Comparison of ENCODE assay signal across 18 cellular contexts in the genomic region with DNA sequence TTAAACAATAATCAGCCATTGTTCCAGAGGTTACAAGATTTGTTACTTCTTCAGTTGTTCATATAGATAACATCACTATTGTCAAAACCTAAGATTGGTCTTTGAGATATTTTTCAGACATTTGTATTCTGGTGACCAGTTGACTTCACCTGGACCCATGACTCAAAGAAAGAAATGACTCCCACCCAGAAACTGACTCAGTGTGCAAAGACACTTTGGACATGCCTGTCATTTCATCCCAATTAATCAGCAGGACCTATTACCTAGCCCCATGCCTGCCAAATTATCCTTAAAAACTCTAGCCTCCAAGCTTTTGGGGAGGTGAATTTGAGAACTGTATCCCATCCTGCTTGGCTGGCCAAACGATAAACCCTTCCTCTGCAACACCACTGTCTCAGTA. TPM values are rescaled to one million over a fixed set of nuclear protein-coding genes. Genes with fewer than 3 reads are reported as not detected.
DNase-seq lines count a peak whose midpoint lies in the region; ATAC-seq and TF ChIP-seq lines count a peak whose summit lies in the region.
"Had no signal": no experiment of that assay in that cellular context is flagged by ENCODE, and none has a peak within 500 bp of the region (broad histone marks: within the 10 kb centered on the region; RNA-seq: fewer than 3 reads in every experiment).

No MANE protein-coding gene starts in this region.

- no peak overlapping the region for H2BK5ac ChIP-seq in trophoblast cell (ENCODE audit: low read depth, low read length, poor library complexity)
- no peak overlapping the region for H2BK5ac ChIP-seq in mesenchymal stem cell (ENCODE audit: low read depth, low read length, poor library complexity, severe bottlenecking)

- no peak overlapping the region for H4K8ac ChIP-seq in trophoblast cell (ENCODE audit: low read depth, low read length)
- no peak overlapping the region for H4K8ac ChIP-seq in mesenchymal stem cell (ENCODE audit: low read length)

- CTCF ChIA-PET in PC-3 (lab: Charles Lee), result no interaction called here

- no TSS peak for BruUV-seq in PC-3 (replicated peaks; lab: Mats Ljungman, UMichigan)

- no peak overlapping the region for H3K4me2 ChIP-seq in GM23248 (ENCODE audit: unreplicated experiment)
- H3K4me2 ChIP-seq in PC-3 (ENCODE audit: low read length), result no peak overlapping the region
- H3K4me2 ChIP-seq in trophoblast cell (ENCODE audit: low read length), result no peak overlapping the region
- H3K4me2 ChIP-seq in mesenchymal stem cell (ENCODE audit: low read length, poor library complexity, severe bottlenecking), result no peak overlapping the region

- H3K9me2 ChIP-seq in GM23248 (ENCODE audit: insufficient read depth) (no peaks in the 10 kb centered on the region), PC-3 (replicated peaks; ENCODE audit: low read length) (no peaks in the 10 kb centered on the region)

- intact Hi-C loops in PC-3 (cut with micrococcal nuclease), result no loop called here

- H2AK5ac ChIP-seq in trophoblast cell (ENCODE audit: low read length), result no peak overlapping the region
- no peak overlapping the region for H2AK5ac ChIP-seq in mesenchymal stem cell (ENCODE audit: low read length, severe bottlenecking)

- H3K4ac ChIP-seq in trophoblast cell (ENCODE audit: low read depth, low read length), result no peak overlapping the region
- H3K4ac ChIP-seq in mesenchymal stem cell (ENCODE audit: low read depth in 1 of 2, low read length in 2 of 2), result no peak overlapping the region

- POLR2A ChIA-PET in PC-3 (lab: Charles Lee; ENCODE audit: unreplicated experiment), result no interaction called here

- ATAC-seq in PC-3, result no peak

- H3K36me3 ChIP-seq in GM23248 (ENCODE audit: low read depth) (no peaks in the 10 kb centered on the region), PC-3 (ENCODE audit: low read depth, low read length) (no peaks in the 10 kb centered on the region), trophoblast cell (ENCODE audit: control insufficient read depth in 1 of 2, insufficient read depth in 2 of 2, low read length in 2 of 2) (no peaks in the 10 kb centered on the region), mesenchymal stem cell (ENCODE audit: control insufficient read depth in 1 of 2, insufficient read depth in 2 of 2, low read depth in 1 of 2, low read length in 2 of 2) (no peaks in the 10 kb centered on the region)

- DNase-seq in GM23248, result peak; percentile 32
- DNase-seq in PC-3, result peak; percentile 60
- DNase-seq in epithelial cell of esophagus (ENCODE audit: low read depth), result peak; percentile 18
- peak; percentile 54 to 63 for DNase-seq in trophoblast cell
- no peak for DNase-seq in mesenchymal stem cell
- no peak for DNase-seq in superior temporal gyrus (ENCODE audit: extremely low spot score)
- DNase-seq: C1 segment of cervical spinal cord; Calu3; CD4-positive, alpha-beta memory T cell; COR-L47; DMS53; DMS79 treated with DMSO at 0.1 percent for 48 hours; GF-D8; H7; HCEC 1CT had no signal

- H3F3A ChIP-seq in GM23248 (ENCODE audit: insufficient read depth) (no peaks in the 10 kb centered on the region), PC-3 (ENCODE audit: low read length, unreplicated experiment) (no peaks in the 10 kb centered on the region)

- no peaks in the 10 kb centered on the region for H3K79me2 ChIP-seq in GM23248 (ENCODE audit: insufficient read depth)
- no peaks in the 10 kb centered on the region for H3K79me2 ChIP-seq in PC-3 (ENCODE audit: low read length)
- no peaks in the 10 kb centered on the region for H3K79me2 ChIP-seq in trophoblast cell (ENCODE audit: control insufficient read depth, insufficient read depth, low read length, poor library complexity)

- H4K20me1 ChIP-seq in GM23248 (ENCODE audit: insufficient read depth), result no peaks in the 10 kb centered on the region
- no peaks in the 10 kb centered on the region for H4K20me1 ChIP-seq in PC-3 (ENCODE audit: low read length)

- H2BK12ac ChIP-seq in trophoblast cell (ENCODE audit: low read length) (no peak overlapping the region), mesenchymal stem cell (ENCODE audit: low read length in 2 of 2) (no peak overlapping the region)

- H3K4me3 ChIP-seq in GM23248, result no peak overlapping the region
- no peak overlapping the region for H3K4me3 ChIP-seq in PC-3 (ENCODE audit: low read length)
- H3K4me3 ChIP-seq in epithelial cell of esophagus (ENCODE audit: low read length), result no peak overlapping the region
- no peak overlapping the region for H3K4me3 ChIP-seq in trophoblast cell (ENCODE audit: low read depth, low read length)
- no peak overlapping the region for H3K4me3 ChIP-seq in mesenchymal stem cell (ENCODE audit: insufficient read depth in 1 of 2, low read depth in 1 of 2, low read length in 2 of 2)

- in situ Hi-C loops in GM23248 (cut with MboI), result no loop called here

- H3K9ac ChIP-seq in GM23248, result no peak overlapping the region
- H3K9ac ChIP-seq in PC-3 (ENCODE audit: low read length), result no peak overlapping the region
- H3K9ac ChIP-seq in trophoblast cell (ENCODE audit: low read length), result no peak overlapping the region
- H3K9ac ChIP-seq in mesenchymal stem cell (ENCODE audit: low read length), result no peak overlapping the region

- no peak overlapping the region for H3K23ac ChIP-seq in trophoblast cell (ENCODE audit: low read length)
- no peak overlapping the region for H3K23ac ChIP-seq in mesenchymal stem cell (ENCODE audit: low read length in 2 of 2)

- TF ChIP-seq CTCF in PC-3 (conservative IDR thresholded peaks at IDR 0.05; ENCODE audit: low read depth, low read length) (no peak), epithelial cell of esophagus (IDR thresholded peaks at IDR 0.05; ENCODE audit: insufficient read depth, low read depth, low read length, missing control alignments) (no peak)

- H3K27me3 ChIP-seq in GM23248 (replicated peaks; ENCODE audit: insufficient read depth) (peaks cover 10% of the 10 kb centered on the region; the same call in 1 of the 2 replicates), PC-3 (ENCODE audit: low read length) (no peaks in the 10 kb centered on the region), trophoblast cell (ENCODE audit: insufficient read depth, low read length) (no peaks in the 10 kb centered on the region), mesenchymal stem cell (ENCODE audit: control insufficient read depth in 1 of 2, insufficient read depth in 1 of 2, low read length in 2 of 2) (peaks cover 0 to 13% of the 10 kb centered on the region in 2 experiments)

- H2BK120ac ChIP-seq in trophoblast cell (ENCODE audit: insufficient read depth, low read length, poor library complexity), result no peak overlapping the region
- no peak overlapping the region for H2BK120ac ChIP-seq in mesenchymal stem cell (ENCODE audit: low read depth, low read length)

- H3K18ac ChIP-seq in trophoblast cell (ENCODE audit: low read length) (no peak overlapping the region), mesenchymal stem cell (ENCODE audit: low read depth in 1 of 2, low read length in 2 of 2) (no peak overlapping the region)

- no peak overlapping the region for H3K27ac ChIP-seq in GM23248
- H3K27ac ChIP-seq in PC-3 (ENCODE audit: low read length), result no peak overlapping the region
- no peak overlapping the region for H3K27ac ChIP-seq in trophoblast cell (ENCODE audit: low read depth, low read length)
- no peak overlapping the region for H3K27ac ChIP-seq in mesenchymal stem cell (ENCODE audit: low read length, poor library complexity, severe bottlenecking)

- H3K4me1 ChIP-seq in GM23248 (ENCODE audit: insufficient read depth) (peaks cover 19% of the 10 kb centered on the region), PC-3 (ENCODE audit: insufficient read depth, low read length) (peaks cover 14% of the 10 kb centered on the region; the same call in 1 of the 2 replicates), trophoblast cell (ENCODE audit: control insufficient read depth in 1 of 2, insufficient read depth in 2 of 2, low read length in 2 of 2) (peaks cover 0 to 2% of the 10 kb centered on the region in 2 experiments), mesenchymal stem cell (ENCODE audit: control insufficient read depth, insufficient read depth, low read depth, low read length) (no peaks in the 10 kb centered on the region)

- H3K79me1 ChIP-seq in trophoblast cell (ENCODE audit: low read length) (no peaks in the 10 kb centered on the region), mesenchymal stem cell (replicated peaks; ENCODE audit: low read length, poor library complexity, severe bottlenecking) (no peaks in the 10 kb centered on the region)

- no peak overlapping the region for H2BK15ac ChIP-seq in mesenchymal stem cell (ENCODE audit: low read depth, poor library complexity, severe bottlenecking)

- H4K91ac ChIP-seq in trophoblast cell (ENCODE audit: low read depth, low read length), result no peak overlapping the region
- no peak overlapping the region for H4K91ac ChIP-seq in mesenchymal stem cell (ENCODE audit: low read length)

- no peak overlapping the region for H4K12ac ChIP-seq in trophoblast cell (ENCODE audit: low read depth, low read length)

- 32 to 65% methylated on average over 1 of the region's 1 CpG for WGBS in GM23248 (ENCODE audit: low coverage in 1 of 2, low lambda C conversion rate in 2 of 2, missing lambda C conversion rate in 2 of 2), 2 experiments
- no CpG with 5 or more reads among the region's 1 CpG for WGBS in trophoblast cell (ENCODE audit: extremely low coverage, insufficient coverage, insufficient read length)
- 85% methylated on average over 1 of the region's 1 CpG for WGBS in mesenchymal stem cell

- H3K14ac ChIP-seq in trophoblast cell (ENCODE audit: low read length), result no peak overlapping the region
- no peak overlapping the region for H3K14ac ChIP-seq in mesenchymal stem cell (ENCODE audit: low read length in 2 of 2)

- H3K9me3 ChIP-seq in GM23248 (ENCODE audit: low read depth) (no peaks in the 10 kb centered on the region), PC-3 (ENCODE audit: low read length) (no peaks in the 10 kb centered on the region), trophoblast cell (ENCODE audit: insufficient read depth, low read depth, low read length) (no peaks in the 10 kb centered on the region), mesenchymal stem cell (ENCODE audit: control insufficient read depth, low read length) (no peaks in the 10 kb centered on the region)

- H2AFZ ChIP-seq in GM23248 (no peak overlapping the region), PC-3 (ENCODE audit: low read length) (no peak overlapping the region), trophoblast cell (ENCODE audit: insufficient read depth, low read length, poor library complexity) (no peak overlapping the region), mesenchymal stem cell (ENCODE audit: low read depth, low read length) (no peak overlapping the region)

RNA-seq across cellular contexts. Expression of gene TSPAN11, which starts 27.7 kb away (rescaled TPM):
- total RNA-seq in GM23248 (2014; rRNA removed; shearing (Covaris generic)), result 0.76 and 1.9 TPM in 2 replicates
- 0.51 and 0.70 TPM in 2 replicates for polyA plus RNA-seq in GM23248 (2016; fragmentation: Nextera tagmentation; extraction: Ambion mirVana)
- not detected in 2 replicates for total RNA-seq in PC-3 (2014; rRNA removed)
- 1.1 TPM in 2 replicates for polyA plus RNA-seq in trophoblast cell (2013)
- 2.3 TPM for polyA plus RNA-seq in mesenchymal stem cell (2013, experiment 1 of 2)
- 2.1 TPM for polyA plus RNA-seq in mesenchymal stem cell (2013, experiment 2 of 2)
- total RNA-seq: A172; Calu3; CD4-positive, alpha-beta memory T cell; Daoy; G401 had no signal
- polyA plus RNA-seq: CD4-positive, alpha-beta memory T cell had no signal

Comparison
In these comparisons a context has a peak if more than half of its experiments do, and no peak if none do; other contexts are left out.
1. DNase-seq: peak in GM23248 (single experiment), PC-3 (single experiment), epithelial cell of esophagus (single experiment) and trophoblast cell (2 of 2); none in mesenchymal stem cell (single experiment) and superior temporal gyrus (single experiment).